In the genomic region with DNA sequence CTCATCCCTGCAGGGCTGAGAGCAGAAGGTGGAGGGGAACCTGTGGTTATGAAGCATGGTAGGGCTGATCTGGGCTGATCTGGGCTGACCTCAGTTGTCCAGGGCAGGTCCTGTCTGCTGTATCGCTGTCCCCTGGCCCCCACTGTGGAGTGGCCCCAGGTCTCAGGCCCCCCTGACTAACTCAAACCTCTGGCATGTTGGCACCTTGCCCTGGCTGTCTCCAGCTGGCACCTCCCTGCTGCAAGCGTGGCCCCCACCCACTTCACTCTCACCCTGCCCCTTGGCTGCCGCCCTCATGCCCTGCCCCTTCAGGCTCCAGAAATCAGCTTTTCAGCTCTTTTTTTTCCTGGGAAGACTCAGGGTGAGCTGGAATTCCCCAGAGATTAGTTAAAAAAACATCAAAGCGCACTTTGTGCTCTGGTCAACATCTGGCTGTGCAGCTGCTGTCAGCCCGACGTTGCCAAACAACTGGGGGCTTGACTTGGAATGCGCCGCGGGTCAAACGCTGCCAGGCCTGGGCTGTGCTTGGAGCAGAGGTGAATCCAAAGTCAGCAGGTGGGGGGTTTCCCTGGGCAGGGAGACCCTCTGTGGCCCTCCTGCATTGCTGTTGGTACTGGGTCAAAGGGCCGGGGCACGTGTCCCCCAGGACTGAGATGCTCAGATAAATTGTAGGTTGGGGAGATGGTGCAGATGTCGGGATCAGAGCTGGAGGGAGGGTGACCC, we compare ENCODE assay signal across 1 cellular context.
TF ChIP-seq lines count a peak whose summit lies in the region.

No MANE protein-coding gene starts in this region.

TF ChIP-seq in HepG2, 621 proteins besides CTCF, POLR2A, EP300 and RAD21 (continued from another document and continues in another):
- TF ChIP-seq ZNF33B (CRISPR knock-in tag; IDR thresholded peaks at IDR 0.05) (0 out of 2 replicates have a peak, but pooled peaks have one; percentile 62), ATF7 (IDR thresholded peaks at IDR 0.05) (no peak), ATF7 (CRISPR knock-in tag; IDR thresholded peaks at IDR 0.05) (no peak), ZNF44 (CRISPR knock-in tag; IDR thresholded peaks at IDR 0.05) (peak; percentile 89), NFKBIZ (CRISPR knock-in tag; IDR thresholded peaks at IDR 0.05) (peak; percentile 27; the same call in 1 of the 2 replicates), MAFG (CRISPR knock-in tag; IDR thresholded peaks at IDR 0.05) (no peak), ATRX (CRISPR knock-in tag; IDR thresholded peaks at IDR 0.05; ENCODE audit: borderline replicate concordance) (no peak), KLF11 (CRISPR knock-in tag; IDR thresholded peaks at IDR 0.05) (0 out of 2 replicates have a peak, but pooled peaks have one; percentile 28), ZNF260 (CRISPR knock-in tag; IDR thresholded peaks at IDR 0.05; ENCODE audit: borderline replicate concordance, low read depth) (no peak), ZBTB7A (CRISPR knock-in tag; IDR thresholded peaks at IDR 0.05) (peak; percentile 99), ZNF781 (CRISPR knock-in tag; IDR thresholded peaks at IDR 0.05; ENCODE audit: borderline replicate concordance, not compliant biosample characterization) (no peak), FOXA1 (IDR thresholded peaks at IDR 0.05) (no peak), FOXA1 (CRISPR knock-in tag; IDR thresholded peaks at IDR 0.05) (peak; percentile 85), ATF7-NPFF (CRISPR knock-in tag; IDR thresholded peaks at IDR 0.05; ENCODE audit: low read depth) (no peak), ZNF136 (CRISPR knock-in tag; IDR thresholded peaks at IDR 0.05; ENCODE audit: low read depth) (peak; percentile 94), PHF8 (CRISPR knock-in tag; IDR thresholded peaks at IDR 0.05) (0 out of 2 replicates have a peak, but pooled peaks have one; percentile 30), ZNF850 (CRISPR knock-in tag; conservative IDR thresholded peaks at IDR 0.05) (no peak), ESRRA (CRISPR knock-in tag; IDR thresholded peaks at IDR 0.05; ENCODE audit: low read depth) (peak; percentile 89), GTF3A (CRISPR knock-in tag; conservative IDR thresholded peaks at IDR 0.05) (no peak), ZNF230 (CRISPR knock-in tag; IDR thresholded peaks at IDR 0.05) (no peak), PPARG (CRISPR knock-in tag; conservative IDR thresholded peaks at IDR 0.05) (peak; percentile 70; the same call in 1 of the 2 replicates)
- TF ChIP-seq, protein P1, sequence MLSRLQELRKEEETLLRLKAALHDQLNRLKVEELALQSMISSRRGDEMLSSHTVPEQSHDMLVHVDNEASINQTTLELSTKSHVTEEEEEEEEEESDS (CRISPR knock-in tag; IDR thresholded peaks at IDR 0.05; ENCODE audit: borderline replicate concordance): 0 out of 2 replicates have a peak, but pooled peaks have one; percentile 43
- TF ChIP-seq, protein P2, sequence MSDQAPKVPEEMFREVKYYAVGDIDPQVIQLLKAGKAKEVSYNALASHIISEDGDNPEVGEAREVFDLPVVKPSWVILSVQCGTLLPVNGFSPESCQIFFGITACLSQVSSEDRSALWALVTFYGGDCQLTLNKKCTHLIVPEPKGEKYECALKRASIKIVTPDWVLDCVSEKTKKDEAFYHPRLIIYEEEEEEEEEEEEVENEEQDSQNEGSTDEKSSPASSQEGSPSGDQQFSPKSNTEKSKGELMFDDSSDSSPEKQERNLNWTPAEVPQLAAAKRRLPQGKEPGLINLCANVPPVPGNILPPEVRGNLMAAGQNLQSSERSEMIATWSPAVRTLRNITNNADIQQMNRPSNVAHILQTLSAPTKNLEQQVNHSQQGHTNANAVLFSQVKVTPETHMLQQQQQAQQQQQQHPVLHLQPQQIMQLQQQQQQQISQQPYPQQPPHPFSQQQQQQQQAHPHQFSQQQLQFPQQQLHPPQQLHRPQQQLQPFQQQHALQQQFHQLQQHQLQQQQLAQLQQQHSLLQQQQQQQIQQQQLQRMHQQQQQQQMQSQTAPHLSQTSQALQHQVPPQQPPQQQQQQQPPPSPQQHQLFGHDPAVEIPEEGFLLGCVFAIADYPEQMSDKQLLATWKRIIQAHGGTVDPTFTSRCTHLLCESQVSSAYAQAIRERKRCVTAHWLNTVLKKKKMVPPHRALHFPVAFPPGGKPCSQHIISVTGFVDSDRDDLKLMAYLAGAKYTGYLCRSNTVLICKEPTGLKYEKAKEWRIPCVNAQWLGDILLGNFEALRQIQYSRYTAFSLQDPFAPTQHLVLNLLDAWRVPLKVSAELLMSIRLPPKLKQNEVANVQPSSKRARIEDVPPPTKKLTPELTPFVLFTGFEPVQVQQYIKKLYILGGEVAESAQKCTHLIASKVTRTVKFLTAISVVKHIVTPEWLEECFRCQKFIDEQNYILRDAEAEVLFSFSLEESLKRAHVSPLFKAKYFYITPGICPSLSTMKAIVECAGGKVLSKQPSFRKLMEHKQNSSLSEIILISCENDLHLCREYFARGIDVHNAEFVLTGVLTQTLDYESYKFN (CRISPR knock-in tag; conservative IDR thresholded peaks at IDR 0.05): peak; percentile 94
- TF ChIP-seq, protein P3, sequence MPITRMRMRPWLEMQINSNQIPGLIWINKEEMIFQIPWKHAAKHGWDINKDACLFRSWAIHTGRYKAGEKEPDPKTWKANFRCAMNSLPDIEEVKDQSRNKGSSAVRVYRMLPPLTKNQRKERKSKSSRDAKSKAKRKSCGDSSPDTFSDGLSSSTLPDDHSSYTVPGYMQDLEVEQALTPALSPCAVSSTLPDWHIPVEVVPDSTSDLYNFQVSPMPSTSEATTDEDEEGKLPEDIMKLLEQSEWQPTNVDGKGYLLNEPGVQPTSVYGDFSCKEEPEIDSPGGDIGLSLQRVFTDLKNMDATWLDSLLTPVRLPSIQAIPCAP (CRISPR knock-in tag; IDR thresholded peaks at IDR 0.05; ENCODE audit: low read depth): no peak
- TF ChIP-seq, protein P4, sequence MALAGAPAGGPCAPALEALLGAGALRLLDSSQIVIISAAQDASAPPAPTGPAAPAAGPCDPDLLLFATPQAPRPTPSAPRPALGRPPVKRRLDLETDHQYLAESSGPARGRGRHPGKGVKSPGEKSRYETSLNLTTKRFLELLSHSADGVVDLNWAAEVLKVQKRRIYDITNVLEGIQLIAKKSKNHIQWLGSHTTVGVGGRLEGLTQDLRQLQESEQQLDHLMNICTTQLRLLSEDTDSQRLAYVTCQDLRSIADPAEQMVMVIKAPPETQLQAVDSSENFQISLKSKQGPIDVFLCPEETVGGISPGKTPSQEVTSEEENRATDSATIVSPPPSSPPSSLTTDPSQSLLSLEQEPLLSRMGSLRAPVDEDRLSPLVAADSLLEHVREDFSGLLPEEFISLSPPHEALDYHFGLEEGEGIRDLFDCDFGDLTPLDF (CRISPR knock-in tag; IDR thresholded peaks at IDR 0.05): 0 out of 2 replicates have a peak, but pooled peaks have one; percentile 52
- TF ChIP-seq, protein P5, sequence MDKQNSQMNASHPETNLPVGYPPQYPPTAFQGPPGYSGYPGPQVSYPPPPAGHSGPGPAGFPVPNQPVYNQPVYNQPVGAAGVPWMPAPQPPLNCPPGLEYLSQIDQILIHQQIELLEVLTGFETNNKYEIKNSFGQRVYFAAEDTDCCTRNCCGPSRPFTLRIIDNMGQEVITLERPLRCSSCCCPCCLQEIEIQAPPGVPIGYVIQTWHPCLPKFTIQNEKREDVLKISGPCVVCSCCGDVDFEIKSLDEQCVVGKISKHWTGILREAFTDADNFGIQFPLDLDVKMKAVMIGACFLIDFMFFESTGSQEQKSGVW (CRISPR knock-in tag; IDR thresholded peaks at IDR 0.05; ENCODE audit: borderline replicate concordance): no peak
- TF ChIP-seq, protein P6, sequence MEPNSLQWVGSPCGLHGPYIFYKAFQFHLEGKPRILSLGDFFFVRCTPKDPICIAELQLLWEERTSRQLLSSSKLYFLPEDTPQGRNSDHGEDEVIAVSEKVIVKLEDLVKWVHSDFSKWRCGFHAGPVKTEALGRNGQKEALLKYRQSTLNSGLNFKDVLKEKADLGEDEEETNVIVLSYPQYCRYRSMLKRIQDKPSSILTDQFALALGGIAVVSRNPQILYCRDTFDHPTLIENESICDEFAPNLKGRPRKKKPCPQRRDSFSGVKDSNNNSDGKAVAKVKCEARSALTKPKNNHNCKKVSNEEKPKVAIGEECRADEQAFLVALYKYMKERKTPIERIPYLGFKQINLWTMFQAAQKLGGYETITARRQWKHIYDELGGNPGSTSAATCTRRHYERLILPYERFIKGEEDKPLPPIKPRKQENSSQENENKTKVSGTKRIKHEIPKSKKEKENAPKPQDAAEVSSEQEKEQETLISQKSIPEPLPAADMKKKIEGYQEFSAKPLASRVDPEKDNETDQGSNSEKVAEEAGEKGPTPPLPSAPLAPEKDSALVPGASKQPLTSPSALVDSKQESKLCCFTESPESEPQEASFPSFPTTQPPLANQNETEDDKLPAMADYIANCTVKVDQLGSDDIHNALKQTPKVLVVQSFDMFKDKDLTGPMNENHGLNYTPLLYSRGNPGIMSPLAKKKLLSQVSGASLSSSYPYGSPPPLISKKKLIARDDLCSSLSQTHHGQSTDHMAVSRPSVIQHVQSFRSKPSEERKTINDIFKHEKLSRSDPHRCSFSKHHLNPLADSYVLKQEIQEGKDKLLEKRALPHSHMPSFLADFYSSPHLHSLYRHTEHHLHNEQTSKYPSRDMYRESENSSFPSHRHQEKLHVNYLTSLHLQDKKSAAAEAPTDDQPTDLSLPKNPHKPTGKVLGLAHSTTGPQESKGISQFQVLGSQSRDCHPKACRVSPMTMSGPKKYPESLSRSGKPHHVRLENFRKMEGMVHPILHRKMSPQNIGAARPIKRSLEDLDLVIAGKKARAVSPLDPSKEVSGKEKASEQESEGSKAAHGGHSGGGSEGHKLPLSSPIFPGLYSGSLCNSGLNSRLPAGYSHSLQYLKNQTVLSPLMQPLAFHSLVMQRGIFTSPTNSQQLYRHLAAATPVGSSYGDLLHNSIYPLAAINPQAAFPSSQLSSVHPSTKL (CRISPR knock-in tag; IDR thresholded peaks at IDR 0.05): peak; percentile 91
- TF ChIP-seq, protein P7, sequence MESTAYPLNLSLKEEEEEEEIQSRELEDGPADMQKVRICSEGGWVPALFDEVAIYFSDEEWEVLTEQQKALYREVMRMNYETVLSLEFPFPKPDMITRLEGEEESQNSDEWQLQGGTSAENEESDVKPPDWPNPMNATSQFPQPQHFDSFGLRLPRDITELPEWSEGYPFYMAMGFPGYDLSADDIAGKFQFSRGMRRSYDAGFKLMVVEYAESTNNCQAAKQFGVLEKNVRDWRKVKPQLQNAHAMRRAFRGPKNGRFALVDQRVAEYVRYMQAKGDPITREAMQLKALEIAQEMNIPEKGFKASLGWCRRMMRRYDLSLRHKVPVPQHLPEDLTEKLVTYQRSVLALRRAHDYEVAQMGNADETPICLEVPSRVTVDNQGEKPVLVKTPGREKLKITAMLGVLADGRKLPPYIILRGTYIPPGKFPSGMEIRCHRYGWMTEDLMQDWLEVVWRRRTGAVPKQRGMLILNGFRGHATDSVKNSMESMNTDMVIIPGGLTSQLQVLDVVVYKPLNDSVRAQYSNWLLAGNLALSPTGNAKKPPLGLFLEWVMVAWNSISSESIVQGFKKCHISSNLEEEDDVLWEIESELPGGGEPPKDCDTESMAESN (CRISPR knock-in tag; conservative IDR thresholded peaks at IDR 0.05): no peak
- TF ChIP-seq, protein P8, sequence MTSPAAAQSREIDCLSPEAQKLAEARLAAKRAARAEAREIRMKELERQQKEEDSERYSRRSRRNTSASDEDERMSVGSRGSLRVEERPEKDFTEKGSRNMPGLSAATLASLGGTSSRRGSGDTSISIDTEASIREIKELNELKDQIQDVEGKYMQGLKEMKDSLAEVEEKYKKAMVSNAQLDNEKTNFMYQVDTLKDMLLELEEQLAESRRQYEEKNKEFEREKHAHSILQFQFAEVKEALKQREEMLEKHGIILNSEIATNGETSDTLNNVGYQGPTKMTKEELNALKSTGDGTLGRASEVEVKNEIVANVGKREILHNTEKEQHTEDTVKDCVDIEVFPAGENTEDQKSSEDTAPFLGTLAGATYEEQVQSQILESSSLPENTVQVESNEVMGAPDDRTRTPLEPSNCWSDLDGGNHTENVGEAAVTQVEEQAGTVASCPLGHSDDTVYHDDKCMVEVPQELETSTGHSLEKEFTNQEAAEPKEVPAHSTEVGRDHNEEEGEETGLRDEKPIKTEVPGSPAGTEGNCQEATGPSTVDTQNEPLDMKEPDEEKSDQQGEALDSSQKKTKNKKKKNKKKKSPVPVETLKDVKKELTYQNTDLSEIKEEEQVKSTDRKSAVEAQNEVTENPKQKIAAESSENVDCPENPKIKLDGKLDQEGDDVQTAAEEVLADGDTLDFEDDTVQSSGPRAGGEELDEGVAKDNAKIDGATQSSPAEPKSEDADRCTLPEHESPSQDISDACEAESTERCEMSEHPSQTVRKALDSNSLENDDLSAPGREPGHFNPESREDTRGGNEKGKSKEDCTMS (CRISPR knock-in tag; conservative IDR thresholded peaks at IDR 0.05): no peak
- TF ChIP-seq, protein P9, sequence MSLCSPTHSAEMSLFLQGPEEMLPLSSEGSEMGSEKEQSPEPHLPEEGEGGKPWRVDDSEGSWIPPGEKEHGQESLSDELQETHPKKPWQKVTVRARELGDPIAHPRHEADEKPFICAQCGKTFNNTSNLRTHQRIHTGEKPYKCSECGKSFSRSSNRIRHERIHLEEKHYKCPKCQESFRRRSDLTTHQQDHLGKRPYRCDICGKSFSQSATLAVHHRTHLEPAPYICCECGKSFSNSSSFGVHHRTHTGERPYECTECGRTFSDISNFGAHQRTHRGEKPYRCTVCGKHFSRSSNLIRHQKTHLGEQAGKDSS (CRISPR knock-in tag; IDR thresholded peaks at IDR 0.05; ENCODE audit: borderline replicate concordance, low read depth): peak; percentile 51; the same call in 1 of the 2 replicates
- TF ChIP-seq, protein P10, sequence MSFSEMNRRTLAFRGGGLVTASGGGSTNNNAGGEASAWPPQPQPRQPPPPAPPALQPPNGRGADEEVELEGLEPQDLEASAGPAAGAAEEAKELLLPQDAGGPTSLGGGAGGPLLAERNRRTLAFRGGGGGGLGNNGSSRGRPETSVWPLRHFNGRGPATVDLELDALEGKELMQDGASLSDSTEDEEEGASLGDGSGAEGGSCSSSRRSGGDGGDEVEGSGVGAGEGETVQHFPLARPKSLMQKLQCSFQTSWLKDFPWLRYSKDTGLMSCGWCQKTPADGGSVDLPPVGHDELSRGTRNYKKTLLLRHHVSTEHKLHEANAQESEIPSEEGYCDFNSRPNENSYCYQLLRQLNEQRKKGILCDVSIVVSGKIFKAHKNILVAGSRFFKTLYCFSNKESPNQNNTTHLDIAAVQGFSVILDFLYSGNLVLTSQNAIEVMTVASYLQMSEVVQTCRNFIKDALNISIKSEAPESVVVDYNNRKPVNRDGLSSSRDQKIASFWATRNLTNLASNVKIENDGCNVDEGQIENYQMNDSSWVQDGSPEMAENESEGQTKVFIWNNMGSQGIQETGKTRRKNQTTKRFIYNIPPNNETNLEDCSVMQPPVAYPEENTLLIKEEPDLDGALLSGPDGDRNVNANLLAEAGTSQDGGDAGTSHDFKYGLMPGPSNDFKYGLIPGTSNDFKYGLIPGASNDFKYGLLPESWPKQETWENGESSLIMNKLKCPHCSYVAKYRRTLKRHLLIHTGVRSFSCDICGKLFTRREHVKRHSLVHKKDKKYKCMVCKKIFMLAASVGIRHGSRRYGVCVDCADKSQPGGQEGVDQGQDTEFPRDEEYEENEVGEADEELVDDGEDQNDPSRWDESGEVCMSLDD (CRISPR knock-in tag; IDR thresholded peaks at IDR 0.05; ENCODE audit: borderline replicate concordance): peak; percentile 79; the same call in 1 of the 2 replicates
- TF ChIP-seq, protein P11, sequence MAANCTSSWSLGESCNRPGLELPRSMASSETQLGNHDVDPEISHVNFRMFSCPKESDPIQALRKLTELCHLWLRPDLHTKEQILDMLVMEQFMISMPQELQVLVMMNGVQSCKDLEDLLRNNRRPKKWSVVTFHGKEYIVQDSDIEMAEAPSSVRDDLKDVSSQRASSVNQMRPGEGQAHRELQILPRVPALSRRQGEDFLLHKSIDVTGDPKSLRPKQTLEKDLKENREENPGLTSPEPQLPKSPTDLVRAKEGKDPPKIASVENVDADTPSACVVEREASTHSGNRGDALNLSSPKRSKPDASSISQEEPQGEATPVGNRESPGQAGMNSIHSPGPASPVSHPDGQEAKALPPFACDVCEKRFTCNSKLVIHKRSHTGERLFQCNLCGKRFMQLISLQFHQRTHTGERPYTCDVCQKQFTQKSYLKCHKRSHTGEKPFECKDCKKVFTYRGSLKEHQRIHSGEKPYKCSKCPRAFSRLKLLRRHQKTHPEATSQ (CRISPR knock-in tag; IDR thresholded peaks at IDR 0.05; ENCODE audit: borderline replicate concordance): peak; percentile 36; the same call in 1 of the 2 replicates
